8 cellular contexts compared by ENCODE assay signal in the genomic region with DNA sequence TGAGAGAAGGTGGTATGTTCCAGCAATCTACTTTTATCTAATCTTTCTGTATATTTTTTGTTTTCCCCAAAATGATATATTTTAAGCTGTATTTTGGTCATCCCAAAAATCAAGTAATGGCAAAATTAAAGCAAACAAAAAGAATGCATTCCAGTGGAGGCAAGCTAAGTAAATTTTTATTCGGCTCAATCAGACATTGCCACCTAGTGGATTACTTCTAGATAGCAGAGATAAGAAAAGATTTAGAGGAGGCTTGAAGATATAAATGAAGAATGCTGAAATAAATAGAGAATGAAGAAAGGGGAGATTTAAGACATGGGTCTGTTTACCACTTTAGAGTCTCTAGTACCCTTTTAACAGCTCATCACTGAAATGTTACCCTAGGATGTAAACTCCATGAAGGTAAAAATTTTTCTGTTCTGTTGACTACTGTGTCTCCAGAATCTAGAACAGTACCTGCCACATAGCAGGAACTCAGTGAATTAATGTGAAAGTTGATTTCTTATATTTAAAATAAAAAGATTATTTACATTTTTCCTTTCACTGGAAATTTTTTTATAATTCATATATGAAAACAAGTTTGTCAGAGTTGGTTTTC.
DNase-seq lines count a peak whose midpoint lies in the region; ATAC-seq, FAIRE-seq and TF ChIP-seq lines count a peak whose summit lies in the region.

No MANE protein-coding gene starts in this region.

- peaks cover 10% of the 10 kb centered on the region; the same call in 1 of the 2 replicates for H3K4me1 ChIP-seq in HUES48 (ENCODE audit: control insufficient read depth, insufficient read depth, low read length)
- no peaks in the 10 kb centered on the region for H3K4me1 ChIP-seq in spleen

- intact Hi-C loops in spleen (cut with DNase I; ENCODE audit: low total_unique reads) = no loop called here

- peak overlapping the region; percentile 21 for H3K27ac ChIP-seq in HUES48 (ENCODE audit: low read depth, low read length)
- H3K27ac ChIP-seq in spleen = no peak overlapping the region

- FAIRE-seq in frontal cortex (lab: Jason Lieb, UNC) = peak; percentile 95

- TF ChIP-seq CTCF in spleen (IDR thresholded peaks at IDR 0.05 in 8 of 11, conservative IDR thresholded peaks at IDR 0.05 in 3 of 11) = peak in 8 of 11 experiments; percentile 24 to 62 (median 49)

- H3K9me3 ChIP-seq in HUES48 (ENCODE audit: control insufficient read depth, insufficient read depth, low read length) = no peaks in the 10 kb centered on the region
- H3K9me3 ChIP-seq in spleen = no peaks in the 10 kb centered on the region

- peak; percentile 50 for DNase-seq in SIG-M5 treated with dmso at 0.1 percent for 504 hours (lab: John Stamatoyannopoulos, UW; ENCODE audit: unreplicated experiment)
- no peak for DNase-seq in SIG-M5 (lab: John Stamatoyannopoulos, UW)
- DNase-seq in frontal cortex (ENCODE audit: low spot score in 2 of 2) = peak in 1 of 2 donors; percentile 27
- DNase-seq in spleen = no peak
- no peak for DNase-seq in stimulated activated CD4-positive, alpha-beta T cell treated with anti-CD3 and anti-CD28 coated beads, Interleukin-4, amount 100 ng/mL, for 4 hours

- ATAC-seq in SK-N-SH treated with all-trans-retinoic acid at 6 μM for 48 hours = peak; percentile 71; the same call in 2 of the 3 replicates
- no peak for ATAC-seq in HG03097 (IDR thresholded peaks at IDR 0.05; ENCODE audit: low FRiP score, unreplicated experiment)

- H3K9ac ChIP-seq in HUES48 (ENCODE audit: low read depth, low read length) = no peak overlapping the region

- 0 to 8% (median 3%) methylated on average over 1 of the region's 1 CpG for WGBS in spleen, 5 donors

- no peak for TF ChIP-seq POLR2A in spleen (IDR thresholded peaks at IDR 0.05)

- H3K27me3 ChIP-seq in HUES48 (ENCODE audit: control insufficient read depth, insufficient read depth, low read length) = no peaks in the 10 kb centered on the region
- peaks cover 0 to 5% (median 0%) of the 10 kb centered on the region in 7 donors for H3K27me3 ChIP-seq in spleen (replicated peaks in 1 of 7)

- H3K36me3 ChIP-seq in HUES48 (ENCODE audit: control insufficient read depth, insufficient read depth, low read length) (no peaks in the 10 kb centered on the region), spleen (no peaks in the 10 kb centered on the region)

- H3K4me3 ChIP-seq in HUES48 (ENCODE audit: low read depth, low read length) (no peak overlapping the region), spleen (no peak overlapping the region)

TF ChIP-seq in SK-N-SH treated with all-trans-retinoic acid at 6 μM for 48 hours, 23 proteins besides CTCF, POLR2A, EP300 and RAD21:
- TF ChIP-seq OSR1 (CRISPR knock-in tag; IDR thresholded peaks at IDR 0.05) (no peak), ZNF565 (CRISPR knock-in tag; conservative IDR thresholded peaks at IDR 0.05; ENCODE audit: low read depth) (no peak), ARNTL (CRISPR knock-in tag; IDR thresholded peaks at IDR 0.05; ENCODE audit: borderline replicate concordance, low read depth) (no peak), ZNF70 (CRISPR knock-in tag; IDR thresholded peaks at IDR 0.05) (no peak), CSRNP3 (CRISPR knock-in tag; IDR thresholded peaks at IDR 0.05) (no peak), ZFP3 (CRISPR knock-in tag; IDR thresholded peaks at IDR 0.05) (no peak), ISL1 (CRISPR knock-in tag; IDR thresholded peaks at IDR 0.05) (no peak)
- TF ChIP-seq, protein P1, sequence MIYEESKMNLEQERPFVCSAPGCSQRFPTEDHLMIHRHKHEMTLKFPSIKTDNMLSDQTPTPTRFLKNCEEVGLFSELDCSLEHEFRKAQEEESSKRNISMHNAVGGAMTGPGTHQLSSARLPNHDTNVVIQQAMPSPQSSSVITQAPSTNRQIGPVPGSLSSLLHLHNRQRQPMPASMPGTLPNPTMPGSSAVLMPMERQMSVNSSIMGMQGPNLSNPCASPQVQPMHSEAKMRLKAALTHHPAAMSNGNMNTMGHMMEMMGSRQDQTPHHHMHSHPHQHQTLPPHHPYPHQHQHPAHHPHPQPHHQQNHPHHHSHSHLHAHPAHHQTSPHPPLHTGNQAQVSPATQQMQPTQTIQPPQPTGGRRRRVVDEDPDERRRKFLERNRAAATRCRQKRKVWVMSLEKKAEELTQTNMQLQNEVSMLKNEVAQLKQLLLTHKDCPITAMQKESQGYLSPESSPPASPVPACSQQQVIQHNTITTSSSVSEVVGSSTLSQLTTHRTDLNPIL (CRISPR knock-in tag; IDR thresholded peaks at IDR 0.05; ENCODE audit: low read depth) = no peak
